In the genomic region with DNA sequence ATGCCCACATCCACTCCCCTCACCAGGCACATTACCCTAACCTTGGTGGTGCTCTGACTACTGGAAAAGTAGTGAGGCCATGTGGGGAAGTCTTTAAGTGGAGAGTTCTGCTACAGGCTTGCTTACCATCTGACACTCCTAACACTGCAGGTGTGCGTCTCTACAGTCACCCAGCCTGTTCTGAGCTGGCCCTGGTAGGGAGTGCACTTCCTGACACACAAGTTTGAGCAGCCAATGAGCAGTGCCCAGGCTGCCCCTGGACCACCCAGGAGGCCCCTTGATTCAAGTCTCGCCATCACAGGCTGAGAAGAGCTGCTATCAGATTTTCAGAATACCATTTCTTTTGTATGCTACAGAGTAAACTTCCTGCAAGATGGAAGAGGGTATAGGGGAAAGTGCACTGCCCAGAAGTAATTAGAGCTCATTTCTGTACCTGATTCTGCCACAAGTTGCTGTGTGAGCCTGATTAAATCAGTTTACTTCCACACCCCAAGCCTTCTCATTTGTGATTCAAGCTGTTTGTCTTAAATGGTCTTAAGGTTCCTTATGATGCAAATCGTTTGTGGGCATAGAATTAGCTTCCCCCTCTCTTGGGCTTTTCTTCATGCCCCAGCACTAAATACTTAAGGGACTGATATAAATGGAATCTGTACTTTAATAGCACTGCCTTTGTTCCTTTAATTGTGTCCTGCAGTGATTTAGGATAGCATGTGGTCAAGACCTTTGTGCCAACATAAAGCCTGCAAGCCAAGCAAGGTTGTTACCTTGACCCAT, we compare ENCODE assay signal across 14 cellular contexts. TPM values are rescaled to one million over a fixed set of nuclear protein-coding genes. Genes with fewer than 3 reads are reported as not detected.
DNase-seq lines count a peak whose midpoint lies in the region; ATAC-seq and TF ChIP-seq lines count a peak whose summit lies in the region.
"Had no signal": no experiment of that assay in that cellular context is flagged by ENCODE, and none has a peak within 500 bp of the region (broad histone marks: within the 10 kb centered on the region; RNA-seq: fewer than 3 reads in every experiment).

No MANE protein-coding gene starts in this region.

- no peak for TF ChIP-seq CTCF in GM23338 (conservative IDR thresholded peaks at IDR 0.05; ENCODE audit: low read depth in 2 of 2)

- no peak overlapping the region for H3K27ac Mint-ChIP-seq in GM23338
- H3K27ac Mint-ChIP-seq: CD14-positive monocyte; CD8-positive, alpha-beta T cell had no signal

- peaks cover 2% of the 10 kb centered on the region; the same call in 1 of the 3 replicates for H3K9me3 Mint-ChIP-seq in GM23338
- H3K9me3 Mint-ChIP-seq: CD8-positive, alpha-beta T cell had no signal

- peaks cover 3% of the 10 kb centered on the region; the same call in 1 of the 2 replicates for H4K20me1 ChIP-seq in GM23338 (replicated peaks; ENCODE audit: insufficient read depth)

- H3K27me3 Mint-ChIP-seq in GM23338 (ENCODE audit: insufficient read depth, low read depth, poor library complexity): peaks cover 2% of the 10 kb centered on the region

- H3K27me3 ChIP-seq in GM23338 (ENCODE audit: insufficient read depth) (peaks cover 17% of the 10 kb centered on the region), NT2/D1 (ENCODE audit: insufficient read depth, insufficient read length) (no peaks in the 10 kb centered on the region), iPS-15b (ENCODE audit: control insufficient read depth, insufficient read depth, low read length) (no peaks in the 10 kb centered on the region)

- ATAC-seq in GM23338 (peak; percentile 84), left cardiac atrium (no peak)
- ATAC-seq: CD8-positive, alpha-beta T cell had no signal

- H3K4me1 Mint-ChIP-seq in GM23338: peaks cover 67% of the 10 kb centered on the region
- H3K4me1 Mint-ChIP-seq: CD14-positive monocyte had no signal

- peaks cover 8% of the 10 kb centered on the region; the same call in 2 of the 3 replicates for H3K36me3 Mint-ChIP-seq in GM23338 (ENCODE audit: low read depth)
- H3K36me3 Mint-ChIP-seq: CD14-positive monocyte; CD8-positive, alpha-beta T cell had no signal

- H3K4me3 ChIP-seq in GM23338 (no peak overlapping the region), NT2/D1 (ENCODE audit: insufficient read length, low read depth) (no peak overlapping the region), iPS-15b (ENCODE audit: low read depth, low read length) (peak overlapping the region; percentile 10)
- H3K4me3 ChIP-seq: HAP-1 had no signal

- H3K4me2 ChIP-seq in GM23338: peak overlapping the region; percentile 39

- intact Hi-C loops in left cardiac atrium (cut with DNase I): loop anchor here in 1 of 2 donors (10.0 kb wide), 1 partner anchor 185 kb away; no protein-coding TSS in a partner anchor

- H3K36me3 ChIP-seq in GM23338 (ENCODE audit: insufficient read depth) (no peaks in the 10 kb centered on the region), NT2/D1 (ENCODE audit: insufficient read depth, insufficient read length, low read length) (no peaks in the 10 kb centered on the region), iPS-15b (ENCODE audit: control insufficient read depth, insufficient read depth, low read length) (no peaks in the 10 kb centered on the region)
- H3K36me3 ChIP-seq: HAP-1 had no signal

- H2AFZ ChIP-seq in GM23338: no peak overlapping the region

- no peak overlapping the region for H3K4me3 Mint-ChIP-seq in GM23338
- H3K4me3 Mint-ChIP-seq: CD14-positive monocyte; CD8-positive, alpha-beta T cell had no signal

- DNase-seq in GM23338 (ENCODE audit: low spot score) (peak; percentile 75), NT2/D1 (ENCODE audit: low read depth, low spot score) (peak; percentile 62), mucosa of gallbladder (ENCODE audit: low spot score) (peak; percentile 2), D341Med (ENCODE audit: low spot score) (no peak), T1000 (lab: John Stamatoyannopoulos, UW) (no peak), left cardiac atrium (no peak), GDM1 (lab: John Stamatoyannopoulos, UW) (no peak)
- DNase-seq: CD8-positive, alpha-beta T cell; COR-L47; DND-41 had no signal

- no peak overlapping the region for H3K27ac ChIP-seq in GM23338 (ENCODE audit: low read depth)
- H3K27ac ChIP-seq: 22Rv1 had no signal

- peaks cover 28% of the 10 kb centered on the region for H3K79me2 ChIP-seq in GM23338 (replicated peaks; ENCODE audit: insufficient read depth)

- peaks cover 65% of the 10 kb centered on the region for H3K4me1 ChIP-seq in GM23338 (ENCODE audit: insufficient read depth)
- peaks cover 2% of the 10 kb centered on the region for H3K4me1 ChIP-seq in NT2/D1 (ENCODE audit: insufficient read depth, insufficient read length)
- H3K4me1 ChIP-seq in iPS-15b (ENCODE audit: control insufficient read depth, insufficient read depth, low read length): peaks cover 37% of the 10 kb centered on the region
- H3K4me1 ChIP-seq: HAP-1 had no signal

- H3K9ac ChIP-seq in NT2/D1 (ENCODE audit: insufficient read length, low read depth) (no peak overlapping the region), iPS-15b (ENCODE audit: low read depth, low read length) (no peak overlapping the region)

- H3K9me3 ChIP-seq in NT2/D1 (ENCODE audit: insufficient read depth, low read length): no peaks in the 10 kb centered on the region
- no peaks in the 10 kb centered on the region for H3K9me3 ChIP-seq in iPS-15b (ENCODE audit: control insufficient read depth, insufficient read depth, low read length)
- H3K9me3 ChIP-seq: HAP-1 had no signal

- H3K9me2 ChIP-seq in GM23338 (ENCODE audit: insufficient read depth): peaks cover 15% of the 10 kb centered on the region; the same call in 1 of the 2 replicates

- 0 out of 2 replicates have a peak, but pooled peaks cover 7% of the 10 kb centered on the region for H3F3A ChIP-seq in GM23338 (replicated peaks; ENCODE audit: low read depth)

TF ChIP-seq in GM23338, 12 proteins besides CTCF, POLR2A, EP300 and RAD21 (continues in another document):
- TF ChIP-seq STAT1 (IDR thresholded peaks at IDR 0.05; ENCODE audit: unreplicated experiment) (no peak), ZNF331 (CRISPR knock-in tag; IDR thresholded peaks at IDR 0.05; ENCODE audit: low read depth) (no peak), ZNF114 (CRISPR knock-in tag; IDR thresholded peaks at IDR 0.05) (no peak), NANOG (IDR thresholded peaks at IDR 0.05; ENCODE audit: borderline replicate concordance) (peak; percentile 67; the same call in 1 of the 2 replicates), CREB1 (CRISPR knock-in tag; IDR thresholded peaks at IDR 0.05; ENCODE audit: low read depth) (peak; percentile 34; the same call in 1 of the 2 replicates), JUNB (IDR thresholded peaks at IDR 0.05; ENCODE audit: unreplicated experiment) (no peak), POLR2AphosphoS5 (IDR thresholded peaks at IDR 0.05; ENCODE audit: low read depth) (no peak), EZH2 (IDR thresholded peaks at IDR 0.05; ENCODE audit: low read depth, unreplicated experiment) (no peak)
- TF ChIP-seq, protein P1, sequence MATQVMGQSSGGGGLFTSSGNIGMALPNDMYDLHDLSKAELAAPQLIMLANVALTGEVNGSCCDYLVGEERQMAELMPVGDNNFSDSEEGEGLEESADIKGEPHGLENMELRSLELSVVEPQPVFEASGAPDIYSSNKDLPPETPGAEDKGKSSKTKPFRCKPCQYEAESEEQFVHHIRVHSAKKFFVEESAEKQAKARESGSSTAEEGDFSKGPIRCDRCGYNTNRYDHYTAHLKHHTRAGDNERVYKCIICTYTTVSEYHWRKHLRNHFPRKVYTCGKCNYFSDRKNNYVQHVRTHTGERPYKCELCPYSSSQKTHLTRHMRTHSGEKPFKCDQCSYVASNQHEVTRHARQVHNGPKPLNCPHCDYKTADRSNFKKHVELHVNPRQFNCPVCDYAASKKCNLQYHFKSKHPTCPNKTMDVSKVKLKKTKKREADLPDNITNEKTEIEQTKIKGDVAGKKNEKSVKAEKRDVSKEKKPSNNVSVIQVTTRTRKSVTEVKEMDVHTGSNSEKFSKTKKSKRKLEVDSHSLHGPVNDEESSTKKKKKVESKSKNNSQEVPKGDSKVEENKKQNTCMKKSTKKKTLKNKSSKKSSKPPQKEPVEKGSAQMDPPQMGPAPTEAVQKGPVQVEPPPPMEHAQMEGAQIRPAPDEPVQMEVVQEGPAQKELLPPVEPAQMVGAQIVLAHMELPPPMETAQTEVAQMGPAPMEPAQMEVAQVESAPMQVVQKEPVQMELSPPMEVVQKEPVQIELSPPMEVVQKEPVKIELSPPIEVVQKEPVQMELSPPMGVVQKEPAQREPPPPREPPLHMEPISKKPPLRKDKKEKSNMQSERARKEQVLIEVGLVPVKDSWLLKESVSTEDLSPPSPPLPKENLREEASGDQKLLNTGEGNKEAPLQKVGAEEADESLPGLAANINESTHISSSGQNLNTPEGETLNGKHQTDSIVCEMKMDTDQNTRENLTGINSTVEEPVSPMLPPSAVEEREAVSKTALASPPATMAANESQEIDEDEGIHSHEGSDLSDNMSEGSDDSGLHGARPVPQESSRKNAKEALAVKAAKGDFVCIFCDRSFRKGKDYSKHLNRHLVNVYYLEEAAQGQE (IDR thresholded peaks at IDR 0.05; ENCODE audit: unreplicated experiment): no peak

RNA-seq across cellular contexts. Expression of a gene that starts 22.2 kb away (rescaled TPM):
- total RNA-seq in GM23338 (2014; rRNA removed; shearing (Covaris generic)): 2.4 and 4.4 TPM in 2 replicates
- 0.68 and 1.2 TPM in 2 replicates for polyA plus RNA-seq in GM23338 (2016; fragmentation: Nextera tagmentation; extraction: Ambion mirVana)
- 0.09 TPM for total RNA-seq in mucosa of gallbladder
- total RNA-seq in left cardiac atrium: under 1 TPM in 1 of 2 donors, not detected in 1; 0.76 TPM
- total RNA-seq: CD8-positive, alpha-beta T cell had no signal
- polyA plus RNA-seq: CD14-positive monocyte had no signal

Comparison
In these comparisons a context has a peak if more than half of its experiments do, and no peak if none do; other contexts are left out.
1. DNase-seq: peak in GM23338 (single experiment), NT2/D1 (single experiment) and mucosa of gallbladder (single experiment); none in D341Med (single experiment), T1000 (single experiment), left cardiac atrium (single experiment) and GDM1 (single experiment).